8 cellular contexts compared by ENCODE assay signal in the genomic region with DNA sequence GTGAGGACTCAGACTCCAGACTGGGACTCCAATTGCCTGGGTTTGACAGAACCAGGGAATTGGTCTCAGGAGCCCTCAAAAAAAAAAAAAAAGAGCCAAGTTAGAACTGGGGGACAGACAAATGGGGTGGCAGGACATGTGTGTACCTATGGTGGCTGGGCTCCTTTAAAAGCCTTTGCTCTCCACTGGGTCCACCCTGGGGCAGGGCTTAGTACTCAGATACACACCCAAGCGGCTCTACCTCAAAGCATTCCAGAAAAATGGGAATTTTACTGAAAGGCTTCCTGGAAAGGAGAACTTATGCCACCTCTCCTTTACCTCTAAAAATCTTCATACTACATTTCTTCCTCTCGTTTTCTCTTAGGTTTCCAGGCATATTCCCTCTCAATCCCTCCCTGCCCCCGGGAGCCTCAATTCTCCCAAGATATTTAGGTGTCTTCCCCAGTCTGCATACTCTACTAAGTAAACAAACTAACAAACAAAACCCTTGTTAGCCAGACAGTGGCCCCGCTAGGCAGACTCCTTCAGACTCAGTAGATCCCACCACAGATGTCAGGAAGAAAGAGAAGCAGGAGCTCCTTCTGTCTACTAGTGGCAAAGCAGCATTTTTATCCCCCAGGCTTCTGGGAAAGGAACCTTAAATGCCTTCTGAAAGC. TPM values are rescaled to one million over a fixed set of nuclear protein-coding genes. Genes with fewer than 3 reads are reported as not detected.
DNase-seq lines count a peak whose midpoint lies in the region; ATAC-seq and TF ChIP-seq lines count a peak whose summit lies in the region.

No MANE protein-coding gene starts in this region.

- DNase-seq in AG10803 (ENCODE audit: low read depth) (no peak), LoVo (ENCODE audit: low spot score) (peak; percentile 16), natural killer cell (no peak), T1000 (lab: John Stamatoyannopoulos, UW) (no peak), NCI-H510A (lab: John Stamatoyannopoulos, UW) (no peak), NCI-H1092 treated with DMSO at 0.1 percent for 48 hours (lab: John Stamatoyannopoulos, UW) (no peak)
- no peak for DNase-seq in effector CD4-positive, alpha-beta T cell

- H3K27ac Mint-ChIP-seq in natural killer cell, result peak overlapping the region; percentile 93 to 99

- peaks cover 27 to 28% of the 10 kb centered on the region in 2 donors for H3K4me1 ChIP-seq in duodenal mucosa (ENCODE audit: control insufficient read depth in 1 of 2, insufficient read depth in 2 of 2, low read length in 2 of 2)

- H3K9ac ChIP-seq in duodenal mucosa (ENCODE audit: low read depth in 1 of 2, low read length in 2 of 2), result peak overlapping the region; percentile 84 to 93

- no peaks in the 10 kb centered on the region for H3K27me3 ChIP-seq in duodenal mucosa (ENCODE audit: control insufficient read depth in 1 of 2, insufficient read depth in 2 of 2, low read length in 2 of 2)

- peak overlapping the region; percentile 95 for H3K27ac ChIP-seq in duodenal mucosa (ENCODE audit: low read depth, low read length)

- TF ChIP-seq CTCF in AG10803 (conservative IDR thresholded peaks at IDR 0.05; ENCODE audit: low read length) (no peak), natural killer cell (IDR thresholded peaks at IDR 0.05) (no peak)

- ATAC-seq in natural killer cell, result no peak

- intact Hi-C loops in natural killer cell (cut with micrococcal nuclease), result loop anchor here (1.0 to 5.0 kb wide), 5 partner anchors 52 to 459 kb away; partner anchors contain the start of genes BUD13, CEP164 and PAFAH1B2

- H3K9me3 ChIP-seq in duodenal mucosa (ENCODE audit: control insufficient read depth in 1 of 2, low read length in 2 of 2), result no peaks in the 10 kb centered on the region

- H3K4me3 Mint-ChIP-seq in natural killer cell, result peak overlapping the region; percentile 96

- peaks cover 47 to 64% of the 10 kb centered on the region in 2 donors for H3K4me1 Mint-ChIP-seq in natural killer cell

- H3K4me3 ChIP-seq in AG10803 (ENCODE audit: low read length) (peak overlapping the region; percentile 76), duodenal mucosa (ENCODE audit: low read depth in 1 of 2, low read length in 2 of 2) (peak overlapping the region; percentile 93 to 94)

- H3K27me3 Mint-ChIP-seq in natural killer cell (ENCODE audit: low read depth in 2 of 2), result no peaks in the 10 kb centered on the region

- H3K9me3 Mint-ChIP-seq in natural killer cell, result no peaks in the 10 kb centered on the region

- peaks cover 18 to 40% of the 10 kb centered on the region in 2 donors for H3K36me3 ChIP-seq in duodenal mucosa (ENCODE audit: control insufficient read depth in 1 of 2, insufficient read depth in 2 of 2, low read length in 2 of 2)

- H3K36me3 Mint-ChIP-seq in natural killer cell, result no peaks in the 10 kb centered on the region

RNA-seq across cellular contexts. Expression of gene PCSK7, which starts 0.8 kb away (rescaled TPM):
- total RNA-seq in natural killer cell, result 100 to 1,000 TPM; 397 to 471 (median 441) TPM

RNA-seq across cellular contexts. Expression of gene RNF214, which starts 1.4 kb away (rescaled TPM):
- total RNA-seq in natural killer cell, result 10 to 100 TPM; 13.7 to 20.7 (median 17.3) TPM

RNA-seq across cellular contexts. Expression of gene TAGLN, which starts 31.9 kb away (rescaled TPM):
- total RNA-seq in natural killer cell, result 10 to 100 TPM in 1 of 3 donors, 1 to 10 TPM in 2; 8.2 to 18.0 (median 8.3) TPM

RNA-seq across cellular contexts. Expression of gene SIDT2, which starts 52.6 kb away (rescaled TPM):
- total RNA-seq in natural killer cell, result 100 to 1,000 TPM in 1 of 3 donors, 10 to 100 TPM in 2; 80.0 to 111 (median 82.0) TPM
